1 cellular context compared by ENCODE assay signal in the genomic region with DNA sequence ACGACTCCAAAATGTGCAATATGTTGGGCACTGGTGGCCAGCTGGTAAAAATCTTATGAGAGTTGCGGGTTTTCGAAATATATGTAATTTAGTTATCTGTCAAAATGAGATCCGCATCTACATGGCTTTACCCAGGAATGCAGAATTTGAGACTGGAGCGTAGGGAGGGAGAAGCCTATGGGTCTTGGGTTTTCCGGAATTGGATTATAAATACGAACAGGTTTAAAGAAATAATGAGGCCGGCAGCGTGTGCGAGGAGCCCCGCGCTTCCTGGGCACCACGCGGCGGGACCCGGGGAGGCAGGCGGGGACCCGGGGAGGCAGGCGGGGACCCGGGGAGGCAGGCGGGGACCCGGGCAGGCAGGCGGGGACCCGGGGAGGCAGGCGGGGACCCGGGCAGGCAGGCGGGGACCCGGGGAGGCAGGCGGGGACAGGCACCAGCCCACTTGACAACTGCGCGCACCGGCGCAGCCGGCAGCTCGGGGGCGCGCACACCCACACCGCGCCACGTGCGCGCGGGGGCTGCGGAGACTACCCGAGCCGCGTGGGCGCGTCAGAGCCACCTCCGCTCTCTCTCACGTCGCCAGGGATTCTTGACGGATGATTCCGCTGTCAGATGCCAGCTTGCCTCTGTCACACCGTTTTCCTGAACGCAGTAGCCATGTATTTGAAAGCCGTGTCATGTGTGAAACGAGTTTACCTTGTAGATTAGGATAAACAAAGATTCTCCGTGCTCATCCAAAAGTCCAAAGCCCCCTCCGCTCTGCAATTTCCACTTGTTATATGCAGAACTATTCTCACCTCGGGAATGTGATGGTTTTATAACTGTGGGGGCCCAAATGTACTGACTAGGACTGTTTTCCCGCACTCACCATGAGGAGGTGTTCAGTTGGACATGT.
A peak's percentile ranks its signal among the peaks of the same experiment; 100 is the strongest.
TF ChIP-seq lines count a peak whose summit lies in the region.

No MANE protein-coding gene starts in this region.

TF ChIP-seq in HepG2, 621 proteins besides CTCF, POLR2A, EP300 and RAD21 (continued from another document):
- TF ChIP-seq ZNF281 (CRISPR knock-in tag; IDR thresholded peaks at IDR 0.05; ENCODE audit: borderline replicate concordance) = no peak
- TF ChIP-seq SALL1 (CRISPR knock-in tag; IDR thresholded peaks at IDR 0.05) = peak; percentile 34; the same call in 1 of the 2 replicates
- no peak for TF ChIP-seq CBX2 (IDR thresholded peaks at IDR 0.05; ENCODE audit: low read depth, low read length)
- TF ChIP-seq CBX2 (CRISPR knock-in tag; IDR thresholded peaks at IDR 0.05; ENCODE audit: low read depth) = peak; percentile 68; the same call in 1 of the 2 replicates
- TF ChIP-seq ZNF414 (CRISPR knock-in tag; IDR thresholded peaks at IDR 0.05) = no peak
- TF ChIP-seq ZKSCAN8 (CRISPR knock-in tag; IDR thresholded peaks at IDR 0.05; ENCODE audit: borderline replicate concordance) = no peak
- TF ChIP-seq RCOR2 (CRISPR knock-in tag; IDR thresholded peaks at IDR 0.05) = no peak
